In the genomic region with DNA sequence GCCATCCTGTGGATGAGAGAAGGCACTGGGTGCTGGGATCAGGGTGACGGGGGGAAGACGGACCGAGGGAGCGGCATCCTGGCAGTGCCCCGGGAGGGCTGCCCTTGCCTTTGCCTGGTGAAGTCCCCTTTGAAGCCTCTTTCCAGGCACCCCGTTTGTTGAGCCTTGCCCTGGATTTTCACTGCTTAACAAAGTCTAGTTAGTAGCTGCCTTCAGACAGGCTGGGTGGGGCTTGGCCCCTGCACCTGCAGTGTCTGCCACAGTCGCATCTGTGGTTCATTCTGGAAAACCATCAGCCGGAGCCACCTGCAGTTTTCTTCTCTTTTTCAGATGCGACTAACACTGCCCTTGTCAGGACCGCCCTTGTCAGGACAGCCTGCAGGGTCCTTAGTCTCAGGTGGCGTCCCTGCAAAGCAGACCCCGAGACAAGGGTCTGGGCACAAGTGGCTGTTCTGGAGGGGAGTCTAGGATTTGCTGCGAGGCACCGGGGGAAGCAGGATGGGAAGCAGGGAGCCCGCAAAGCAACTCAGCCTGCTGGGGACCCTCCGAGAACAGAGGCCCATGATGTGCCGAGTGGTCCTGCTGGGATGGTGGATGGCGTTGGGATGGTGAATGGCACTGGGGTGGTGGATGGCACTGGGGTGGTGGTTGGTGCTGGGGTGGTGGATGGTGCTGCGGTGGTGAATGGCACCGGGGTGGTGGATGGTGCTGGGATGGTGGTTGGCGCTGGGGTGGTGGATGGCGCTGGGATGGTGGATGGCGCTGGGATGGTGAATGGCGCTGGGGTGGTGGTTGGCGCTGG, we compare ENCODE assay signal across 31 cellular contexts.
DNase-seq lines count a peak whose midpoint lies in the region; ATAC-seq and TF ChIP-seq lines count a peak whose summit lies in the region.
"Had no signal": no experiment of that assay in that cellular context is flagged by ENCODE, and none has a peak within 500 bp of the region (broad histone marks: within the 10 kb centered on the region; RNA-seq: fewer than 3 reads in every experiment).

No MANE protein-coding gene starts in this region.

- POLR2A ChIA-PET in activated naive CD8-positive, alpha-beta T cell treated with anti-CD3 and anti-CD28 coated beads, Interleukin-2, amount 10 ng/mL, durations not matched to agents 7 days and 5 days (lab: Charles Lee), result no interaction called here

- H3K4me1 ChIP-seq in urinary bladder (ENCODE audit: insufficient read depth) (no peaks in the 10 kb centered on the region), adrenal gland (replicated peaks in 1 of 2) (no peaks in the 10 kb centered on the region)

- no peaks in the 10 kb centered on the region for H3K4me1 Mint-ChIP-seq in activated naive CD8-positive, alpha-beta T cell treated with anti-CD3 and anti-CD28 coated beads, Interleukin-2, amount 10 ng/mL, durations not matched to agents 7 days and 5 days
- no peaks in the 10 kb centered on the region for H3K4me1 Mint-ChIP-seq in activated naive CD8-positive, alpha-beta T cell treated with anti-CD3 and anti-CD28 coated beads, Interleukin-2, amount 50 U/mL, for 24 hours
- H3K4me1 Mint-ChIP-seq in glutamatergic neuron (ENCODE audit: low read depth, unreplicated experiment) (peaks cover 35% of the 10 kb centered on the region), nephron progenitor cell (peaks cover 64% of the 10 kb centered on the region)
- H3K4me1 Mint-ChIP-seq: CD4-positive, alpha-beta memory T cell; endodermal cell; IgD-negative memory B cell had no signal

- H3K4me3 ChIP-seq in urinary bladder (ENCODE audit: low read depth, low read length), result no peak overlapping the region
- no peak overlapping the region for H3K4me3 ChIP-seq in adrenal gland
- H3K4me3 ChIP-seq: GM23248, heart right ventricle, PC-9 had no signal

- H3K36me3 Mint-ChIP-seq in activated naive CD8-positive, alpha-beta T cell treated with anti-CD3 and anti-CD28 coated beads, Interleukin-2, amount 10 ng/mL, durations not matched to agents 7 days and 5 days, result no peaks in the 10 kb centered on the region
- no peaks in the 10 kb centered on the region for H3K36me3 Mint-ChIP-seq in activated naive CD8-positive, alpha-beta T cell treated with anti-CD3 and anti-CD28 coated beads, Interleukin-2, amount 50 U/mL, for 24 hours (ENCODE audit: low read depth)
- no peaks in the 10 kb centered on the region for H3K36me3 Mint-ChIP-seq in glutamatergic neuron (ENCODE audit: unreplicated experiment)
- H3K36me3 Mint-ChIP-seq in nephron progenitor cell (ENCODE audit: low read depth), result no peaks in the 10 kb centered on the region
- H3K36me3 Mint-ChIP-seq: activated naive CD4-positive, alpha-beta T cell treated with anti-CD3 and anti-CD28 coated beads, Interleukin-2, amount 50 U/mL, for 72 hours; CD4-positive, alpha-beta memory T cell; IgD-negative memory B cell; memory B cell; naive B cell; stimulated activated memory B cell treated with anti-CD40 and anti-IgM and Interleukin-4, amounts not matched to agents 10 μg/mL and 1 μg/mL and 100 μg/mL, for 72 hours had no signal

- intact Hi-C loops in adrenal gland (cut with DNase I), result no loop called here

- H3K27me3 ChIP-seq in adrenal gland, result peaks cover 4% of the 10 kb centered on the region

- TF ChIP-seq CTCF in glutamatergic neuron (IDR thresholded peaks at IDR 0.05; ENCODE audit: partially characterized antibody, unreplicated experiment) (no peak), nephron progenitor cell (IDR thresholded peaks at IDR 0.05) (no peak), adrenal gland (IDR thresholded peaks at IDR 0.05) (no peak)

- no peak overlapping the region for H3K27ac Mint-ChIP-seq in activated naive CD8-positive, alpha-beta T cell treated with anti-CD3 and anti-CD28 coated beads, Interleukin-2, amount 10 ng/mL, durations not matched to agents 7 days and 5 days
- no peak overlapping the region for H3K27ac Mint-ChIP-seq in activated naive CD8-positive, alpha-beta T cell treated with anti-CD3 and anti-CD28 coated beads, Interleukin-2, amount 50 U/mL, for 24 hours
- H3K27ac Mint-ChIP-seq in glutamatergic neuron (ENCODE audit: unreplicated experiment) (peak overlapping the region; percentile 43), nephron progenitor cell (peak overlapping the region; percentile 45)
- H3K27ac Mint-ChIP-seq: activated naive CD4-positive, alpha-beta T cell treated with anti-CD3 and anti-CD28 coated beads, Interleukin-2, amount 50 U/mL, for 72 hours; CD4-positive, alpha-beta memory T cell; endodermal cell; memory B cell; naive B cell; stimulated activated memory B cell treated with anti-CD40 and anti-IgM and Interleukin-4, amounts not matched to agents 10 μg/mL and 1 μg/mL and 100 μg/mL, for 72 hours had no signal

- no peaks in the 10 kb centered on the region for H3K9me3 ChIP-seq in adrenal gland (replicated peaks in 1 of 3)
- H3K9me3 ChIP-seq: heart right ventricle had no signal

- no peak overlapping the region for H3K4me3 Mint-ChIP-seq in activated naive CD8-positive, alpha-beta T cell treated with anti-CD3 and anti-CD28 coated beads, Interleukin-2, amount 10 ng/mL, durations not matched to agents 7 days and 5 days
- no peak overlapping the region for H3K4me3 Mint-ChIP-seq in activated naive CD8-positive, alpha-beta T cell treated with anti-CD3 and anti-CD28 coated beads, Interleukin-2, amount 50 U/mL, for 24 hours
- H3K4me3 Mint-ChIP-seq in glutamatergic neuron (ENCODE audit: unreplicated experiment) (no peak overlapping the region), nephron progenitor cell (no peak overlapping the region)
- H3K4me3 Mint-ChIP-seq: CD4-positive, alpha-beta memory T cell; endodermal cell; IgD-negative memory B cell; memory B cell; naive B cell; stimulated activated memory B cell treated with anti-CD40 and anti-IgM and Interleukin-4, amounts not matched to agents 10 μg/mL and 1 μg/mL and 100 μg/mL, for 72 hours had no signal

- 87% methylated on average over 25 of the region's 25 CpGs for WGBS in urinary bladder
- 86 to 92% (median 87%) methylated on average over 22 to 25 of the region's 25 CpGs for WGBS in adrenal gland, 4 donors

- no peak for TF ChIP-seq POLR2A in adrenal gland (IDR thresholded peaks at IDR 0.05)

- no peaks in the 10 kb centered on the region for H3K9me3 Mint-ChIP-seq in activated naive CD8-positive, alpha-beta T cell treated with anti-CD3 and anti-CD28 coated beads, Interleukin-2, amount 10 ng/mL, durations not matched to agents 7 days and 5 days
- H3K9me3 Mint-ChIP-seq in activated naive CD8-positive, alpha-beta T cell treated with anti-CD3 and anti-CD28 coated beads, Interleukin-2, amount 50 U/mL, for 24 hours, result no peaks in the 10 kb centered on the region
- H3K9me3 Mint-ChIP-seq in glutamatergic neuron (ENCODE audit: unreplicated experiment), result peaks cover 6% of the 10 kb centered on the region
- no peaks in the 10 kb centered on the region for H3K9me3 Mint-ChIP-seq in nephron progenitor cell
- H3K9me3 Mint-ChIP-seq: activated naive CD4-positive, alpha-beta T cell treated with anti-CD3 and anti-CD28 coated beads, Interleukin-2, amount 50 U/mL, for 72 hours; CD4-positive, alpha-beta memory T cell; endodermal cell; IgD-negative memory B cell; memory B cell; naive B cell; stimulated activated memory B cell treated with anti-CD40 and anti-IgM and Interleukin-4, amounts not matched to agents 10 μg/mL and 1 μg/mL and 100 μg/mL, for 72 hours had no signal

- DNase-seq in activated naive CD8-positive, alpha-beta T cell treated with anti-CD3 and anti-CD28 coated beads, Interleukin-2, amount 10 ng/mL, durations not matched to agents 7 days and 5 days, result peak; percentile 17
- no peak for DNase-seq in activated naive CD8-positive, alpha-beta T cell treated with anti-CD3 and anti-CD28 coated beads, Interleukin-2, amount 50 U/mL, for 24 hours
- DNase-seq in glutamatergic neuron (no peak), nephron progenitor cell (no peak), adrenal gland (no peak)
- no peak for DNase-seq in activated CD4-positive, CD25-positive, alpha-beta regulatory T cell (lab: John Stamatoyannopoulos, UW)
- DNase-seq: 8988T; activated CD4-positive, alpha-beta T cell treated with anti-CD3 and anti-CD28 coated beads, Interleukin-2, amount 50 U/mL, for 48 hours; activated CD8-positive, alpha-beta memory T cell treated with anti-CD3 and anti-CD28 coated beads, Interleukin-2, amount 50 U/mL, for 4 hours; CD4-positive, alpha-beta memory T cell; central memory CD4-positive, alpha-beta T cell; EL; endodermal cell; foreskin fibroblast; GM23248; heart right ventricle; naive B cell; NCI-H1092; NCI-H187 treated with DMSO at 0.1 percent for 48 hours; NK-92 treated with Interleukin-12 subunit alpha and Interleukin-12 subunit beta, amount 100 ng/mL, for 24 hours; PC-9; SIG-M5; stimulated activated CD4-positive, alpha-beta T cell treated with anti-CD3 and anti-CD28 coated beads, Interleukin-12 subunit alpha, Interleukin-12 subunit beta, amount 100 ng/mL, for 4 hours; stimulated activated CD4-positive, alpha-beta T cell treated with anti-CD3 and anti-CD28 coated beads, Interleukin-4, amount 100 ng/mL, for 24 hours had no signal

- H3K27ac ChIP-seq in urinary bladder (ENCODE audit: low read depth) (peak overlapping the region; percentile 12), adrenal gland (no peak overlapping the region)
- H3K27ac ChIP-seq: PC-9 had no signal

- no peaks in the 10 kb centered on the region for H3K27me3 Mint-ChIP-seq in activated naive CD8-positive, alpha-beta T cell treated with anti-CD3 and anti-CD28 coated beads, Interleukin-2, amount 10 ng/mL, durations not matched to agents 7 days and 5 days
- no peaks in the 10 kb centered on the region for H3K27me3 Mint-ChIP-seq in activated naive CD8-positive, alpha-beta T cell treated with anti-CD3 and anti-CD28 coated beads, Interleukin-2, amount 50 U/mL, for 24 hours
- H3K27me3 Mint-ChIP-seq in glutamatergic neuron (ENCODE audit: unreplicated experiment) (peaks cover 17% of the 10 kb centered on the region), nephron progenitor cell (ENCODE audit: low read depth, poor library complexity) (peaks cover 7% of the 10 kb centered on the region)

- no peaks in the 10 kb centered on the region for H3K36me3 ChIP-seq in urinary bladder (ENCODE audit: insufficient read depth)
- no peaks in the 10 kb centered on the region for H3K36me3 ChIP-seq in adrenal gland (replicated peaks in 1 of 2)
- H3K36me3 ChIP-seq: heart right ventricle had no signal

- no peak for ATAC-seq in activated naive CD8-positive, alpha-beta T cell treated with anti-CD3 and anti-CD28 coated beads, Interleukin-2, amount 10 ng/mL, durations not matched to agents 7 days and 5 days (ENCODE audit: low read depth)
- ATAC-seq in activated naive CD8-positive, alpha-beta T cell treated with anti-CD3 and anti-CD28 coated beads, Interleukin-2, amount 50 U/mL, for 24 hours, result no peak
- no peak for ATAC-seq in HG03460 (IDR thresholded peaks at IDR 0.05; ENCODE audit: unreplicated experiment)
- ATAC-seq: activated naive CD4-positive, alpha-beta T cell treated with anti-CD3 and anti-CD28 coated beads, Interleukin-2, amount 50 U/mL, for 72 hours; esophagus mucosa; stimulated activated memory B cell treated with anti-CD40 and anti-IgM and Interleukin-4, amounts not matched to agents 10 μg/mL and 1 μg/mL and 100 μg/mL, for 72 hours had no signal

Comparison
In these comparisons a context has a peak if more than half of its experiments do, and no peak if none do; other contexts are left out.
1. H3K27ac Mint-ChIP-seq: peak in glutamatergic neuron (single experiment) and nephron progenitor cell (single experiment); none in activated naive CD8-positive, alpha-beta T cell treated with anti-CD3 and anti-CD28 coated beads, Interleukin-2, amount 10 ng/mL, durations not matched to agents 7 days and 5 days (single experiment) and activated naive CD8-positive, alpha-beta T cell treated with anti-CD3 and anti-CD28 coated beads, Interleukin-2, amount 50 U/mL, for 24 hours (single experiment).